In genomic region chr22:21942407-21942895, GRCh38 we compare ENCODE assay signal across 8 cellular contexts. TPM values are rescaled to one million over a fixed set of nuclear protein-coding genes. Genes with fewer than 3 reads are reported as not detected.
DNase-seq lines count a peak whose midpoint lies in the region; ATAC-seq, FAIRE-seq and TF ChIP-seq lines count a peak whose summit lies in the region.

No MANE protein-coding gene starts in this region.

- TF ChIP-seq POLR2A in GM12878 (IDR thresholded peaks at IDR 0.05; ENCODE audit: low read depth, low read length), result no peak

- peak overlapping the region; percentile 46 for H2AFZ ChIP-seq in GM12878 (ENCODE audit: control insufficient read depth, low read depth, low read length)

- H3K9ac ChIP-seq in BLaER1 treated with 17β-estradiol and CSF1 and Interleukin-3, amounts not matched to agents 10 nM and 100 nM, result peak overlapping the region in 10 of 11 experiments; percentile 76 to 87 (median 82); a peak in 21 of 22 replicates
- no peak overlapping the region for H3K9ac ChIP-seq in GM12878 (ENCODE audit: control insufficient read depth, insufficient read depth, low read length)

- RAD21 ChIA-PET in GM12878 (lab: Charles Lee; ENCODE audit: unreplicated experiment), result no interaction called here

- H3K36me3 ChIP-seq in BLaER1 treated with 17β-estradiol and CSF1 and Interleukin-3, amounts not matched to agents 10 nM and 100 nM, result peaks cover 20 to 50% (median 30%) of the 10 kb centered on the region in 11 experiments
- H3K36me3 ChIP-seq in MG63 (peaks cover 38% of the 10 kb centered on the region), GM12878 (ENCODE audit: control insufficient read depth in 2 of 2, insufficient read depth in 2 of 2, low read length in 1 of 2) (no peaks in the 10 kb centered on the region), thymus (ENCODE audit: control insufficient read depth, insufficient read depth) (peaks cover 16% of the 10 kb centered on the region)

- POLR2A ChIA-PET in GM12878 (lab: Charles Lee), result interaction anchor here (0.7 kb wide), 1 partner anchor 344 kb away, joined by 4 read pairs; no protein-coding TSS in a partner anchor

- TF ChIP-seq CTCF in GM12878 (IDR thresholded peaks at IDR 0.05 in 2 of 3, conservative IDR thresholded peaks at IDR 0.05 in 1 of 3; ENCODE audit: control insufficient read depth in 2 of 3, extremely low read depth in 1 of 3, insufficient read depth in 1 of 3, low read depth in 3 of 3, low read length in 3 of 3), result no peak

- H3K4me2 ChIP-seq in BLaER1 treated with 17β-estradiol and CSF1 and Interleukin-3, amounts not matched to agents 10 nM and 100 nM, result peak overlapping the region; percentile 90 to 99 (median 97)
- H3K4me2 ChIP-seq in GM12878 (ENCODE audit: control insufficient read depth, insufficient read depth), result no peak overlapping the region

- peak overlapping the region; percentile 78 to 95 (median 89); a peak in 21 of 22 replicates for H3K27ac ChIP-seq in BLaER1 treated with 17β-estradiol and CSF1 and Interleukin-3, amounts not matched to agents 10 nM and 100 nM
- H3K27ac ChIP-seq in GM12878 (ENCODE audit: control insufficient read depth, insufficient read depth) (no peak overlapping the region), thymus (ENCODE audit: low read depth) (peak overlapping the region; percentile 15)

- peaks cover 82 to 99% (median 99%) of the 10 kb centered on the region in 10 experiments for H3K4me1 ChIP-seq in BLaER1 treated with 17β-estradiol and CSF1 and Interleukin-3, amounts not matched to agents 10 nM and 100 nM
- H3K4me1 ChIP-seq in GM12878 (ENCODE audit: control insufficient read depth, insufficient read depth, low read length), result peaks cover 14% of the 10 kb centered on the region
- H3K4me1 ChIP-seq in thymus (ENCODE audit: control insufficient read depth, insufficient read depth, low read length), result peaks cover 8% of the 10 kb centered on the region

- SMC1A ChIA-PET in GM12878 (lab: Charles Lee; ENCODE audit: uncharacterized antibody, unreplicated experiment), result interaction anchor here (0.6 kb wide), 1 partner anchor 162 kb away, joined by 3 read pairs; no protein-coding TSS in a partner anchor

- no peaks in the 10 kb centered on the region for H3K9me3 ChIP-seq in BLaER1 treated with 17β-estradiol and CSF1 and Interleukin-3, amounts not matched to agents 10 nM and 100 nM (replicated peaks in 1 of 11)
- H3K9me3 ChIP-seq in MG63 (no peaks in the 10 kb centered on the region), GM12878 (replicated peaks; ENCODE audit: control insufficient read depth, insufficient read depth, low read length) (no peaks in the 10 kb centered on the region), thymus (ENCODE audit: control insufficient read depth) (no peaks in the 10 kb centered on the region)

- intact Hi-C loops in GM12878 (cut with micrococcal nuclease; ENCODE audit: unreplicated experiment), result no loop called here

- in situ Hi-C loops in GM12878 (cut with MboI), result no loop called here

- CTCF ChIA-PET in GM12878 (lab: Yijun Ruan, JAX), result interaction anchor here (1.2 to 8.1 kb wide), 3 partner anchors 9 to 168 kb away, joined by 3 to 82 read pairs (median 5); partner anchors contain the start of gene PPM1F

- no peak for TF ChIP-seq RAD21 in GM12878 (IDR thresholded peaks at IDR 0.05; ENCODE audit: insufficient read depth, low read depth, low read length)

- no peaks in the 10 kb centered on the region for H3K79me2 ChIP-seq in GM12878 (ENCODE audit: control insufficient read depth, insufficient read depth, low read length)

- DNase-seq in MG63 (peak; percentile 96), GM12878 (ENCODE audit: low read depth, low spot score) (no peak), left lobe of liver (ENCODE audit: low spot score) (peak; percentile 68), NCI-H2196 (lab: John Stamatoyannopoulos, UW; ENCODE audit: unreplicated experiment) (no peak), NCI-H2029 treated with DMSO at 0.1 percent for 48 hours (lab: John Stamatoyannopoulos, UW) (no peak)

- ATAC-seq in GM12878, result no peak
- ATAC-seq in left lobe of liver, result peak; percentile 1
- ATAC-seq in GM21423 (IDR thresholded peaks at IDR 0.05; ENCODE audit: unreplicated experiment), result no peak

- WGBS in GM12878 (ENCODE audit: insufficient coverage, insufficient replicate concordance, low lambda C conversion rate, missing lambda C conversion rate), result 23% methylated on average over 8 of the region's 8 CpGs
- 30% methylated on average over 8 of the region's 8 CpGs for WGBS in thymus

- no TSS peak for BruUV-seq in GM12878 (replicated peaks; lab: Mats Ljungman, UMichigan)

- no peak for TF ChIP-seq EP300 in GM12878 (IDR thresholded peaks at IDR 0.05; ENCODE audit: borderline replicate concordance in 1 of 2, control insufficient read depth in 1 of 2, low read depth in 2 of 2, low read length in 2 of 2)

- H3K27me3 ChIP-seq in BLaER1 treated with 17β-estradiol and CSF1 and Interleukin-3, amounts not matched to agents 10 nM and 100 nM, result no peaks in the 10 kb centered on the region
- H3K27me3 ChIP-seq in MG63 (no peaks in the 10 kb centered on the region), GM12878 (replicated peaks in 1 of 2; ENCODE audit: control insufficient read depth in 2 of 2, insufficient read depth in 2 of 2, low read length in 1 of 2) (no peaks in the 10 kb centered on the region), thymus (ENCODE audit: control insufficient read depth, insufficient read depth) (no peaks in the 10 kb centered on the region)

- H3K4me3 ChIP-seq in BLaER1 treated with 17β-estradiol and CSF1 and Interleukin-3, amounts not matched to agents 10 nM and 100 nM, result peak overlapping the region in 9 of 10 experiments; percentile 1 to 36 (median 12); a peak in 7 of 20 replicates
- no peak overlapping the region for H3K4me3 ChIP-seq in MG63
- H3K4me3 ChIP-seq in GM12878, result no peak overlapping the region
- no peak overlapping the region for H3K4me3 ChIP-seq in thymus (ENCODE audit: low read length)

- no peak for FAIRE-seq in GM12878 (lab: Jason Lieb, UNC)

- peaks cover 0 to 17% (median 0%) of the 10 kb centered on the region in 11 experiments; a peak in 5 of 22 replicates for H4K20me1 ChIP-seq in BLaER1 treated with 17β-estradiol and CSF1 and Interleukin-3, amounts not matched to agents 10 nM and 100 nM
- no peaks in the 10 kb centered on the region for H4K20me1 ChIP-seq in GM12878 (ENCODE audit: control insufficient read depth, insufficient read depth)

TF ChIP-seq in GM12878, 131 proteins besides CTCF, POLR2A, EP300 and RAD21 (continues in another document):
- TF ChIP-seq EED (IDR thresholded peaks at IDR 0.05; ENCODE audit: low read depth), result peak; percentile 37; the same call in 1 of the 2 replicates
- TF ChIP-seq HSF1 (IDR thresholded peaks at IDR 0.05; ENCODE audit: low read depth, low read length), result no peak
- no peak for TF ChIP-seq LARP7 (IDR thresholded peaks at IDR 0.05)

RNA-seq across cellular contexts. Expression of gene PPM1F, which starts 10.2 kb away (rescaled TPM):
- total RNA-seq in MG63 (2014; rRNA removed; shearing (Covaris generic); ENCODE audit: low replicate concordance), result 27.1 and 45.5 TPM in 2 replicates
- 25.4 and 26.9 TPM in 2 replicates for total RNA-seq in GM12878 (2013; cell fraction: nucleolus; rRNA removed)
- 17.5 and 19.2 TPM in 2 replicates for total RNA-seq in GM12878 (2014; rRNA removed)
- total RNA-seq in GM12878 (2014; rRNA removed; fragmentation: Illumina TruSeq; extraction: Trizol), result 7.5 and 8.5 TPM in 2 replicates
- 19.4 and 26.3 TPM in 2 replicates for total RNA-seq in GM12878 (2021)
- 2.6 TPM for polyA plus RNA-seq in GM12878 (2011; ENCODE audit: low read depth)
- polyA plus RNA-seq in GM12878 (2011; rRNA removed), result 5.4 and 7.8 TPM in 2 replicates
- polyA plus RNA-seq in GM12878 (2011; cell fraction: cytosol; rRNA removed), result 8.3 and 10.5 TPM in 2 replicates
- polyA plus RNA-seq in GM12878 (2011; cell fraction: nucleus; rRNA removed), result 26.6 and 27.9 TPM in 2 replicates
- 6.0 and 6.4 TPM in 2 replicates for polyA plus RNA-seq in GM12878 (2012)
- polyA plus RNA-seq in GM12878 (2014; fragmentation: Illumina TruSeq; extraction: Trizol), result 2.9 and 5.6 TPM in 2 replicates
- polyA plus RNA-seq in GM12878 (2014; fragmentation: Nextera tagmentation; extraction: Ambion mirVana), result 1 to 10 TPM in 1 of 2 experiments, under 1 TPM in 1; 0.55 to 2.0 TPM
- polyA plus RNA-seq in GM12878 (2014; rRNA removed), result 17.0 and 18.5 TPM in 2 replicates
- polyA plus RNA-seq in GM12878 (2016; fragmentation: Nextera tagmentation; extraction: Ambion mirVana), result 10 to 100 TPM; 10.9 to 11.6 TPM
- 3.5 and 10.0 TPM in 2 replicates for polyA minus RNA-seq in GM12878 (2011; rRNA and poly(A)+ RNA removed)
- 2.6 and 5.2 TPM in 2 replicates for polyA minus RNA-seq in GM12878 (2011; cell fraction: cytosol; rRNA and poly(A)+ RNA removed)
- 3.5 and 5.0 TPM in 2 replicates for polyA minus RNA-seq in GM12878 (2011; cell fraction: nucleus; rRNA and poly(A)+ RNA removed)
- 8.4 TPM for total RNA-seq in left lobe of liver
- 10.5 TPM for polyA plus RNA-seq in thymus

RNA-seq across cellular contexts. Expression of gene TOP3B, which starts 40.1 kb away (rescaled TPM):
- 26.6 and 35.8 TPM in 2 replicates for total RNA-seq in MG63 (2014; rRNA removed; shearing (Covaris generic); ENCODE audit: low replicate concordance)
- 173 TPM in 2 replicates for total RNA-seq in GM12878 (2013; cell fraction: nucleolus; rRNA removed)
- total RNA-seq in GM12878 (2014; rRNA removed), result 43.5 and 47.3 TPM in 2 replicates
- 19.9 and 22.1 TPM in 2 replicates for total RNA-seq in GM12878 (2014; rRNA removed; fragmentation: Illumina TruSeq; extraction: Trizol)
- 41.9 and 47.1 TPM in 2 replicates for total RNA-seq in GM12878 (2021)
- 7.4 TPM for polyA plus RNA-seq in GM12878 (2011; ENCODE audit: low read depth)
- polyA plus RNA-seq in GM12878 (2011; rRNA removed), result 7.4 and 12.4 TPM in 2 replicates
- 15.5 and 17.6 TPM in 2 replicates for polyA plus RNA-seq in GM12878 (2011; cell fraction: cytosol; rRNA removed)
- polyA plus RNA-seq in GM12878 (2011; cell fraction: nucleus; rRNA removed), result 137 and 161 TPM in 2 replicates
- polyA plus RNA-seq in GM12878 (2012), result 16.8 and 19.0 TPM in 2 replicates
- polyA plus RNA-seq in GM12878 (2014; fragmentation: Illumina TruSeq; extraction: Trizol), result 12.8 and 29.6 TPM in 2 replicates
- 1 to 10 TPM in 1 of 2 experiments, under 1 TPM in 1; 0.60 to 1.6 TPM for polyA plus RNA-seq in GM12878 (2014; fragmentation: Nextera tagmentation; extraction: Ambion mirVana)
- polyA plus RNA-seq in GM12878 (2014; rRNA removed), result 40.9 and 47.9 TPM in 2 replicates
- polyA plus RNA-seq in GM12878 (2016; fragmentation: Nextera tagmentation; extraction: Ambion mirVana), result 10 to 100 TPM; 37.8 to 45.2 TPM
- polyA minus RNA-seq in GM12878 (2011; rRNA and poly(A)+ RNA removed), result 17.1 and 23.3 TPM in 2 replicates
- 6.9 and 8.7 TPM in 2 replicates for polyA minus RNA-seq in GM12878 (2011; cell fraction: cytosol; rRNA and poly(A)+ RNA removed)
- 31.7 and 48.4 TPM in 2 replicates for polyA minus RNA-seq in GM12878 (2011; cell fraction: nucleus; rRNA and poly(A)+ RNA removed)
- total RNA-seq in left lobe of liver, result 24.0 TPM
- polyA plus RNA-seq in thymus, result 18.4 TPM

Comparison
In these comparisons a context has a peak if more than half of its experiments do, and no peak if none do; other contexts are left out.
1. H3K4me3 ChIP-seq: peak in BLaER1 treated with 17β-estradiol and CSF1 and Interleukin-3, amounts not matched to agents 10 nM and 100 nM (9 of 10); none in MG63 (single experiment), GM12878 (single experiment) and thymus (single experiment).
2. DNase-seq: peak in MG63 (single experiment) and left lobe of liver (single experiment); none in GM12878 (single experiment), NCI-H2196 (single experiment) and NCI-H2029 treated with DMSO at 0.1 percent for 48 hours (single experiment).